Comparison of ENCODE assay signal across 1 cellular context in the genomic region with DNA sequence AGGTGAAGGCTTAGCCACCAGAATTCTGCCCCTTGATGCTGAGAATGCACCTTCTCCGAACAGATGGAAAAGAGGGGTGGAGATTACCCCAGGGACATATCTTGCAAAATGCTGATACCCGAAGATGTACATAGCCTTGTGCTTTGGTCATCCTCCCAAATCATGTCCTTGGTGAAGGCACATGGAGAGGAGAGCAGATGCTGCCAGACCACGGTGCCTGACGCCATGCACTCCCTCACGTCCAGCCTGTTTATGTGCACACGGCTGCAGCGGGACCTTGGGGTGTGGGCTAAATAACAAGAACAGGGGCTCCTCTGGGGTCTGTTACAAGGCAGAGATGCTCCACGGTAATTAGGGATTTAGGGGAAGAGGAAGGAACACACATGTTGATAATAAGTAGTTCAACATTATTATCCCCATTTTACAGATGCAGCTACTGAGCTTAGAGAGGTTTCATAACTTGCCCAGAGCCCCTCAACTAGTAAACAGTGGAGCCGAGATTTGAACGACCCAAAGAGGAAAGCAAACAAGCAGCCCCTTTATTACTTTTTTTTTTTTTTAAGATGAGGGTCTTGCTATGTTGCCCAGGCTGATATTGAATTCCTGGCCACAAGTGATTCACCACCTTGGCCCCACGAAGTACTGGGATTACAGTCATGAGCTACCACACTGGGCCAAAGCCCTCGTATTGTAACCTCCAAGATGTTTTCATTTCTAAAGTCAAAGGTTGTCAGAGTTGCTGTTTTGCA.
TF ChIP-seq lines count a peak whose summit lies in the region.

No MANE protein-coding gene starts in this region.

TF ChIP-seq in HEK293, 187 proteins besides CTCF, POLR2A, EP300 and RAD21:
- peak; percentile 84 for TF ChIP-seq ZNF121 (tag by site-specific recombination; IDR thresholded peaks at IDR 0.05)
- TF ChIP-seq RBAK (tag by site-specific recombination; IDR thresholded peaks at IDR 0.05): no peak
